ENCODE assay signal across 35 cellular contexts in the genomic region with DNA sequence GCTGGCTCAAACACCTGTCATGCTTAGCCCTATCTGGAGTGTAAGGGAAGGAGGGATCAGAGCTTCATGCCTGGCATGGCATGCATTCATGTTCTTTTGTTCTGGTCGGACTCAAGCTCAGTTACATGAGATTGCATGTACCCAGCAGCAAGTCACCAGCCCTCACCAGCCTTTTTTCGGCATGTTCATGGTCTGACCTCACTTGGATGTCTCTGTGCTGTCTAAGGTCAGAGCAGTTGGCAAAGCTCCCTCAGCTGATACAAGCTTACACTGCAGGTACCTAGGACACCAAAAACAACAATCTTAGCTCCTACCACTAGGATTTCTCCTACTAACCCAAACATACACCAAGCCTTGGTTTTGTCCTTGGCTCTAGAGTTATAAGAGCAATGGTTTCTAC.
"Had no signal": no experiment of that assay in that cellular context is flagged by ENCODE, and none has a peak within 500 bp of the region (broad histone marks: within the 10 kb centered on the region; RNA-seq: fewer than 3 reads in every experiment).

No MANE protein-coding gene starts in this region.

- H3K27me3 ChIP-seq: brain microvascular endothelial cell, cardiac muscle cell, colonic mucosa, Peyer's patch had no signal

- DNase-seq: activated CD4-positive, alpha-beta T cell treated with anti-CD3 and anti-CD28 coated beads for 1 hour; activated CD4-positive, alpha-beta T cell treated with anti-CD3 and anti-CD28 coated beads, Interleukin-2, amount 10 ng/mL, durations not matched to agents 24 days and 14 days; activated CD4-positive, alpha-beta T cell treated with anti-CD3 and anti-CD28 coated beads, Interleukin-2, amount 50 U/mL, for 4 hours; activated CD4-positive, CD25-positive, alpha-beta regulatory T cell; activated CD8-positive, alpha-beta T cell treated with anti-CD3 and anti-CD28 coated beads for 36 hours; activated effector memory CD4-positive, alpha-beta T cell treated with anti-CD3 and anti-CD28 coated beads, Interleukin-2, amount 50 U/mL, for 16 hours; activated naive CD4-positive, alpha-beta T cell; activated naive CD4-positive, alpha-beta T cell treated with anti-CD3 and anti-CD28 coated beads, Interleukin-2, amount 50 U/mL, for 16 hours; activated naive CD8-positive, alpha-beta T cell treated with anti-CD3 and anti-CD28 coated beads for 36 hours; activated T-cell treated with anti-CD3 and anti-CD28 coated beads, Interleukin-2, amount 50 U/mL, for 1 hour; activated T-cell treated with anti-CD3 and anti-CD28 coated beads, Interleukin-2, amount 50 U/mL, for 72 hours; amniotic stem cell; aorta; brain microvascular endothelial cell; colonic mucosa; NCI-H1105; NCI-H1417 treated with DMSO at 0.1 percent for 48 hours; NCI-H187 treated with DMSO at 0.1 percent for 48 hours; NCI-H2107; NCI-H526 treated with DMSO at 0.1 percent for 48 hours; NCI-H774; NK-92 treated with Interleukin-12 subunit alpha and Interleukin-12 subunit beta, amount 100 ng/mL, for 24 hours; PC-3; Peyer's patch; SIG-M5; T-helper 1 cell; T-helper 2 cell; T-helper 9 cell; WERI-Rb-1 had no signal

- H3K4me3 Mint-ChIP-seq: activated CD4-positive, alpha-beta T cell treated with anti-CD3 and anti-CD28 coated beads, Interleukin-2, amount 10 ng/mL, durations not matched to agents 24 days and 14 days; activated CD8-positive, alpha-beta T cell treated with anti-CD3 and anti-CD28 coated beads for 36 hours; activated naive CD8-positive, alpha-beta T cell treated with anti-CD3 and anti-CD28 coated beads for 36 hours; activated T-cell treated with anti-CD3 and anti-CD28 coated beads, Interleukin-2, amount 50 U/mL, for 72 hours; activated T-helper 17 cell treated with anti-CD3 and anti-CD28 coated beads, Interleukin-2, amount 50 U/mL, for 72 hours; central memory CD8-positive, alpha-beta T cell had no signal

- H3K4me3 ChIP-seq: cardiac muscle cell, colonic mucosa, Peyer's patch had no signal

- H3K4me1 ChIP-seq: colonic mucosa, Peyer's patch had no signal

- H3K27ac ChIP-seq: brain microvascular endothelial cell, cardiac muscle cell, colonic mucosa, Peyer's patch, RWPE1, WERI-Rb-1 had no signal

- H3K27ac Mint-ChIP-seq: activated CD4-positive, alpha-beta T cell treated with anti-CD3 and anti-CD28 coated beads, Interleukin-2, amount 10 ng/mL, durations not matched to agents 24 days and 14 days; activated CD8-positive, alpha-beta T cell treated with anti-CD3 and anti-CD28 coated beads for 36 hours; activated naive CD8-positive, alpha-beta T cell treated with anti-CD3 and anti-CD28 coated beads for 36 hours; activated T-cell treated with anti-CD3 and anti-CD28 coated beads, Interleukin-2, amount 50 U/mL, for 72 hours; activated T-helper 17 cell treated with anti-CD3 and anti-CD28 coated beads, Interleukin-2, amount 50 U/mL, for 72 hours had no signal

- H3K36me3 Mint-ChIP-seq: activated naive CD8-positive, alpha-beta T cell treated with anti-CD3 and anti-CD28 coated beads for 36 hours had no signal

- H3K36me3 ChIP-seq: brain microvascular endothelial cell, cardiac muscle cell, colonic mucosa, Peyer's patch, WERI-Rb-1 had no signal

- H3K9me3 Mint-ChIP-seq: activated naive CD8-positive, alpha-beta T cell treated with anti-CD3 and anti-CD28 coated beads for 36 hours had no signal

- H3K4me1 Mint-ChIP-seq: activated CD4-positive, alpha-beta T cell treated with anti-CD3 and anti-CD28 coated beads, Interleukin-2, amount 10 ng/mL, durations not matched to agents 24 days and 14 days; activated naive CD8-positive, alpha-beta T cell treated with anti-CD3 and anti-CD28 coated beads for 36 hours; activated T-helper 17 cell treated with anti-CD3 and anti-CD28 coated beads, Interleukin-2, amount 50 U/mL, for 72 hours; central memory CD8-positive, alpha-beta T cell had no signal

- H3K9me3 ChIP-seq: colonic mucosa, Peyer's patch had no signal

- ATAC-seq: activated CD8-positive, alpha-beta T cell treated with anti-CD3 and anti-CD28 coated beads for 36 hours; activated T-cell treated with anti-CD3 and anti-CD28 coated beads, Interleukin-2, amount 50 U/mL, for 72 hours; activated T-helper 17 cell treated with anti-CD3 and anti-CD28 coated beads, Interleukin-2, amount 50 U/mL, for 72 hours; PC-3; Right ventricle myocardium inferior; SK-N-SH treated with all-trans-retinoic acid at 6 μM for 48 hours had no signal
